Comparison of ENCODE assay signal across 15 cellular contexts in genomic region chr9:72165821-72166547, GRCh38. TPM values are rescaled to one million over a fixed set of nuclear protein-coding genes. Genes with fewer than 3 reads are reported as not detected.
A peak's percentile ranks its signal among the peaks of the same experiment; 100 is the strongest.
DNase-seq lines count a peak whose midpoint lies in the region; ATAC-seq and TF ChIP-seq lines count a peak whose summit lies in the region.
"Had no signal": no experiment of that assay in that cellular context is flagged by ENCODE, and none has a peak within 500 bp of the region (broad histone marks: within the 10 kb centered on the region; RNA-seq: fewer than 3 reads in every experiment).

No MANE protein-coding gene starts in this region.

- no peaks in the 10 kb centered on the region for H3K9me3 ChIP-seq in PC-9 (ENCODE audit: insufficient read depth, low read depth)
- H3K9me3 ChIP-seq: BLaER1, HAP-1 had no signal

- H3K9me3 Mint-ChIP-seq in activated naive CD8-positive, alpha-beta T cell treated with anti-CD3 and anti-CD28 coated beads for 36 hours = no peaks in the 10 kb centered on the region

- no peak overlapping the region; the same call in 1 of the 2 replicates for H3K4me2 ChIP-seq in PC-9
- H3K4me2 ChIP-seq: BLaER1 had no signal

- no peaks in the 10 kb centered on the region for H3K36me3 Mint-ChIP-seq in activated naive CD8-positive, alpha-beta T cell treated with anti-CD3 and anti-CD28 coated beads for 36 hours

- H3K4me1 Mint-ChIP-seq in activated naive CD8-positive, alpha-beta T cell treated with anti-CD3 and anti-CD28 coated beads for 36 hours = no peaks in the 10 kb centered on the region

- no peak overlapping the region for H3K4me3 ChIP-seq in PC-9
- H3K4me3 ChIP-seq in epithelial cell of esophagus (ENCODE audit: low read length) = no peak overlapping the region
- H3K4me3 ChIP-seq: BLaER1, HAP-1 had no signal

- H3K27me3 ChIP-seq in PC-9 (ENCODE audit: insufficient read depth, low read depth) = no peaks in the 10 kb centered on the region
- H3K27me3 ChIP-seq: BLaER1 had no signal

- ATAC-seq in HG02571 (IDR thresholded peaks at IDR 0.05; ENCODE audit: unreplicated experiment) (no peak), GM18873 (IDR thresholded peaks at IDR 0.05; ENCODE audit: low FRiP score, unreplicated experiment) (no peak)

- H3K9me2 ChIP-seq in PC-9 (ENCODE audit: insufficient read depth) = no peaks in the 10 kb centered on the region; the same call in 1 of the 2 replicates

- no peak overlapping the region for H2AFZ ChIP-seq in PC-9

- H3K4me1 ChIP-seq in PC-9 (replicated peaks; ENCODE audit: insufficient read depth) = peaks cover 15% of the 10 kb centered on the region
- H3K4me1 ChIP-seq: BLaER1, HAP-1 had no signal

- H4K20me1 ChIP-seq in PC-9 (ENCODE audit: insufficient read depth) = no peaks in the 10 kb centered on the region
- H4K20me1 ChIP-seq: BLaER1 had no signal

- peaks cover 18% of the 10 kb centered on the region; the same call in 1 of the 2 replicates for H3K79me2 ChIP-seq in PC-9 (ENCODE audit: low read depth)

- H3K27ac Mint-ChIP-seq in activated naive CD8-positive, alpha-beta T cell treated with anti-CD3 and anti-CD28 coated beads for 36 hours = no peak overlapping the region

- H3K27ac ChIP-seq in PC-9 = peak overlapping the region; percentile 16; the same call in 1 of the 2 replicates
- H3K27ac ChIP-seq: 22Rv1, BLaER1 had no signal

- CTCF ChIA-PET in PC-9 (lab: Charles Lee) = no interaction called here

- H3K4me3 Mint-ChIP-seq in activated naive CD8-positive, alpha-beta T cell treated with anti-CD3 and anti-CD28 coated beads for 36 hours = no peak overlapping the region

- intact Hi-C loops in PC-9 (cut with micrococcal nuclease; ENCODE audit: unreplicated experiment) = loop anchor here (1.0 kb wide), 1 partner anchor 36 kb away; no protein-coding TSS in a partner anchor

- peak; percentile 0 for DNase-seq in NOMO-1 treated with DMSO at 0.1 percent for 48 hours (lab: John Stamatoyannopoulos, UW; ENCODE audit: unreplicated experiment)
- no peak for DNase-seq in NOMO-1 treated with dmso at 0.1 percent for 144 hours (lab: John Stamatoyannopoulos, UW; ENCODE audit: unreplicated experiment)
- peak in 1 of 2 experiments; percentile 66 for DNase-seq in PC-9
- DNase-seq in epithelial cell of esophagus (ENCODE audit: low read depth) = peak; percentile 43
- DNase-seq in activated naive CD8-positive, alpha-beta T cell treated with anti-CD3 and anti-CD28 coated beads for 36 hours = no peak
- no peak for DNase-seq in DMS153 treated with DMSO at 0.1 percent for 48 hours (lab: John Stamatoyannopoulos, UW; ENCODE audit: unreplicated experiment)
- DNase-seq: DMS53, NCI-H1092, NCI-H2107, NCI-H226 had no signal

- H3K27me3 Mint-ChIP-seq in activated naive CD8-positive, alpha-beta T cell treated with anti-CD3 and anti-CD28 coated beads for 36 hours = no peaks in the 10 kb centered on the region

- POLR2A ChIA-PET in PC-9 (lab: Charles Lee; ENCODE audit: unreplicated experiment) = interaction anchor here (0.7 kb wide), 1 partner anchor 96 kb away, joined by 9 read pairs; no protein-coding TSS in a partner anchor

- peaks cover 4% of the 10 kb centered on the region; the same call in 1 of the 2 replicates for H3F3A ChIP-seq in PC-9 (ENCODE audit: insufficient read depth, low read depth)

- BruUV-seq in PC-9 (replicated peaks; lab: Mats Ljungman, UMichigan) = TSS peak; percentile 1

- TF ChIP-seq CTCF in PC-9 (conservative IDR thresholded peaks at IDR 0.05) (no peak), epithelial cell of esophagus (IDR thresholded peaks at IDR 0.05; ENCODE audit: insufficient read depth, low read depth, low read length, missing control alignments) (no peak)

- peaks cover 9% of the 10 kb centered on the region; the same call in 1 of the 2 replicates for H3K36me3 ChIP-seq in PC-9 (ENCODE audit: low read depth)
- H3K36me3 ChIP-seq: BLaER1, HAP-1 had no signal

RNA-seq across cellular contexts. Expression of gene GDA, which starts 16.7 kb away (rescaled TPM):
- total RNA-seq in PC-9 (2021) = 98.1 and 142 TPM in 2 replicates
- total RNA-seq in activated naive CD8-positive, alpha-beta T cell treated with anti-CD3 and anti-CD28 coated beads for 36 hours = not detected

Comparison
In these comparisons a context has a peak if more than half of its experiments do, and no peak if none do; other contexts are left out.
1. DNase-seq: peak in NOMO-1 treated with DMSO at 0.1 percent for 48 hours (single experiment) and epithelial cell of esophagus (single experiment); none in NOMO-1 treated with dmso at 0.1 percent for 144 hours (single experiment), activated naive CD8-positive, alpha-beta T cell treated with anti-CD3 and anti-CD28 coated beads for 36 hours (single experiment) and DMS153 treated with DMSO at 0.1 percent for 48 hours (single experiment).
2. RNA of gene GDA, which starts 16.7 kb away (total RNA-seq): 98.1 to 142 TPM in PC-9; not detected in activated naive CD8-positive, alpha-beta T cell treated with anti-CD3 and anti-CD28 coated beads for 36 hours; every median in the first group is over 10 times any median in the second.